In the genomic region with DNA sequence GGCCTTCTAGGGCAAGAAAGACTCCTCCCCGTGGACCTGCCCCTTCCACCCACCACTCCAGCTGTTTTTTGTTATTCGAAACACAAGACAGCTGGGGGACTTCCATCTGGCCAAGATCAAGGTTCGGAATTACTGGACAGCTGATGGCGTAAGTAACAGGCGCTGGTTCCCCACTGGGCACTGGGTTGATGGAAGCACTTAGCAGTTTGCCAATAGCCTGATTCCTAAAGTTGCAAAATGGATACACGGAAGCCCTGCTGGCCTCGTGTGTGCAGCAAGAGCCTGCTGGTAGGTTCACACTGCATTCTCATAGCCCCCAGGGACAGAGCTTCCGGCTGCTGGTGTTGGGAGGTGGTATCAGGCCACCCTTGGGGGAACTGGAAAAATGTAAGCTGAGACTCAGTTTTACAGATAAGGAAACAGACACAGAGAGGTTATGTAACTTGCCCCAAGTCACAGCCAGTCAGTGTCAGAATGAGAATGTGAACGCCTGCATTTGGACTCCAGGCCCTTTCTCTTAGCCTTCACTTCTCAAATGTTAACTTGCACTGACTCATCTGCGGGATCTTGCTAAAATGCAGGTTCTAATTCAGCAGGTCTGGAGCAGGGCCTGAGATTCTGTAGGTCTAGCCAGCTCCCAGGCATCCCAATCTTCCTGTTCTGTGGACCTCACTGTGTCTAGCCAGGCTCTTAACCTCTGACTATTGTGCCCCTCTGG, we compare ENCODE assay signal across 11 cellular contexts.
DNase-seq lines count a peak whose midpoint lies in the region; ATAC-seq, FAIRE-seq and TF ChIP-seq lines count a peak whose summit lies in the region.
"Had no signal": no experiment of that assay in that cellular context is flagged by ENCODE, and none has a peak within 500 bp of the region (broad histone marks: within the 10 kb centered on the region; RNA-seq: fewer than 3 reads in every experiment).

No MANE protein-coding gene starts in this region.

- TF ChIP-seq CTCF in pancreas (IDR thresholded peaks at IDR 0.05), result no peak

- no peaks in the 10 kb centered on the region for H3K4me1 ChIP-seq in pancreas

- no peaks in the 10 kb centered on the region for H3K9me3 Mint-ChIP-seq in activated naive CD4-positive, alpha-beta T cell treated with anti-CD3 and anti-CD28 coated beads for 36 hours

- H3K4me1 Mint-ChIP-seq in activated naive CD4-positive, alpha-beta T cell treated with anti-CD3 and anti-CD28 coated beads for 36 hours (ENCODE audit: low read depth), result no peaks in the 10 kb centered on the region

- CTCF ChIA-PET in activated naive CD4-positive, alpha-beta T cell treated with anti-CD3 and anti-CD28 coated beads for 36 hours (lab: Charles Lee), result no interaction called here

- H3K4me3 ChIP-seq in pancreas, result no peak overlapping the region

- no peaks in the 10 kb centered on the region for H3K9me3 ChIP-seq in pancreas

- H3K36me3 Mint-ChIP-seq in activated naive CD4-positive, alpha-beta T cell treated with anti-CD3 and anti-CD28 coated beads for 36 hours (ENCODE audit: low read depth), result peaks cover 5% of the 10 kb centered on the region

- 81 to 92% methylated on average over 10 of the region's 10 CpGs for WGBS in pancreas, 2 donors

- FAIRE-seq in pancreas (lab: Jason Lieb, UNC), result no peak
- FAIRE-seq: astrocyte had no signal

- H3K27me3 Mint-ChIP-seq in activated naive CD4-positive, alpha-beta T cell treated with anti-CD3 and anti-CD28 coated beads for 36 hours (ENCODE audit: low read depth), result no peaks in the 10 kb centered on the region

- no peaks in the 10 kb centered on the region for H3K36me3 ChIP-seq in pancreas

- no peak overlapping the region for H3K27ac ChIP-seq in pancreas

- no peaks in the 10 kb centered on the region for H3K27me3 ChIP-seq in pancreas

- H3K4me3 Mint-ChIP-seq in activated naive CD4-positive, alpha-beta T cell treated with anti-CD3 and anti-CD28 coated beads for 36 hours, result no peak overlapping the region

- peak; percentile 76 for DNase-seq in AG20443 (ENCODE audit: low spot score)
- DNase-seq in fibroblast of the conjunctiva (ENCODE audit: low read depth), result peak; percentile 97
- DNase-seq in pancreas, result peak in 3 of 6 donors; percentile 16 to 27 (median 19)
- no peak for DNase-seq in activated T-cell treated with anti-CD3 and anti-CD28 coated beads for 4 hours
- DNase-seq in NCI-H1694 (lab: John Stamatoyannopoulos, UW), result no peak
- no peak for DNase-seq in activated naive CD4-positive, alpha-beta T cell treated with anti-CD3 and anti-CD28 coated beads for 36 hours
- DNase-seq: NCI-H2029 had no signal

- intact Hi-C loops in pancreas (cut with DNase I), result no loop called here
- intact Hi-C loops in activated naive CD4-positive, alpha-beta T cell treated with anti-CD3 and anti-CD28 coated beads for 36 hours (cut with micrococcal nuclease), result no loop called here

- H3K27ac Mint-ChIP-seq in activated naive CD4-positive, alpha-beta T cell treated with anti-CD3 and anti-CD28 coated beads for 36 hours, result no peak overlapping the region

- ATAC-seq in SK-N-SH treated with all-trans-retinoic acid at 6 μM for 48 hours (no peak; the same call in 2 of the 3 replicates), pancreas (peak in 3 of 4 donors; percentile 35 to 60 (median 40)), HG03097 (IDR thresholded peaks at IDR 0.05; ENCODE audit: low FRiP score, unreplicated experiment) (no peak)
- ATAC-seq: left lobe of liver had no signal

TF ChIP-seq in SK-N-SH treated with all-trans-retinoic acid at 6 μM for 48 hours, 23 proteins besides CTCF, POLR2A, EP300 and RAD21:
- TF ChIP-seq TCF4 (CRISPR knock-in tag; IDR thresholded peaks at IDR 0.05; ENCODE audit: borderline replicate concordance) (peak; percentile 55; the same call in 1 of the 2 replicates), ZNF8 (CRISPR knock-in tag; IDR thresholded peaks at IDR 0.05) (no peak)
TF ChIP-seq in SK-N-SH treated with all-trans-retinoic acid at 6 μM for 48 hours: peak in this region for 1.

Comparison
In these comparisons a context has a peak if more than half of its experiments do, and no peak if none do; other contexts are left out.
1. DNase-seq: peak in AG20443 (single experiment) and fibroblast of the conjunctiva (single experiment); none in activated T-cell treated with anti-CD3 and anti-CD28 coated beads for 4 hours (single experiment), NCI-H1694 (single experiment) and activated naive CD4-positive, alpha-beta T cell treated with anti-CD3 and anti-CD28 coated beads for 36 hours (single experiment).
2. ATAC-seq: peak in pancreas (3 of 4); none in SK-N-SH treated with all-trans-retinoic acid at 6 μM for 48 hours (single experiment) and HG03097 (single experiment).